2 cellular contexts compared by ENCODE assay signal in the genomic region with DNA sequence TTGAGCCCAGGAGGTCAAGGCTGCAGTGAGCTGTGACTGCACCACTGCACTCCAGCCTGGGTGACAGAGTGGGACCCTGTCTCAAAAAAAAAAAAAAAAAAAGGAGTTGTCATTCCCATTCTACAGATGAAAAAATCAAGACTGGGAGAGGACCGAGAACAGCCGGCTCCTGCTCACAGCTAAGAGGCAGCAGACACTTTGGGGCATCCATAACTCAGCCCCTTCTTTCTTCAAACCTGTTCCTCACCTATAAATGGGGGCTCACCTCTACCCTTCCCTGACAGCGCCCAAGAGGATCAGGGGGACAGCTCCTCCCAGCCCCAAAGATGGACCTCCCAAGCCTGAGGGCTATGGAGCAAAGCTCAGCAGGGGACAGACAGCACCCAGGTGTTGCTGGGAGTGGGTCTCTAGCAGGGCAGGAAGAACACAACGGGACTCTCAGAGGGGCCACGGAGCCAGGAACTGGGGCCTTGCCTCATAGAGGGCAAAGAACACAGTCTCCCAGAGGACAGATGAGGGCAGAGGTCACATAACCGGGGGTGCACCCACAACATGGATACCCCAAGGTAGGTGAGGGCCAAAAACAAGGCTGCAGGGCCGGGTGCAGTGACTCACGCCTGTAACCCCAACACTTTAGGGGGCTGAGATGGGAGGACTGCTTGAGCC.
TF ChIP-seq lines count a peak whose summit lies in the region.

No MANE protein-coding gene starts in this region.

TF ChIP-seq in K562, 482 proteins besides CTCF, POLR2A, EP300 and RAD21 (continues in another document):
- TF ChIP-seq, protein P1, sequence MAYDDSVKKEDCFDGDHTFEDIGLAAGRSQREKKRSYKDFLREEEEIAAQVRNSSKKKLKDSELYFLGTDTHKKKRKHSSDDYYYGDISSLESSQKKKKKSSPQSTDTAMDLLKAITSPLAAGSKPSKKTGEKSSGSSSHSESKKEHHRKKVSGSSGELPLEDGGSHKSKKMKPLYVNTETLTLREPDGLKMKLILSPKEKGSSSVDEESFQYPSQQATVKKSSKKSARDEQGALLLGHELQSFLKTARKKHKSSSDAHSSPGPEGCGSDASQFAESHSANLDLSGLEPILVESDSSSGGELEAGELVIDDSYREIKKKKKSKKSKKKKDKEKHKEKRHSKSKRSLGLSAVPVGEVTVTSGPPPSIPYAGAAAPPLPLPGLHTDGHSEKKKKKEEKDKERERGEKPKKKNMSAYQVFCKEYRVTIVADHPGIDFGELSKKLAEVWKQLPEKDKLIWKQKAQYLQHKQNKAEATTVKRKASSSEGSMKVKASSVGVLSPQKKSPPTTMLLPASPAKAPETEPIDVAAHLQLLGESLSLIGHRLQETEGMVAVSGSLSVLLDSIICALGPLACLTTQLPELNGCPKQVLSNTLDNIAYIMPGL (CRISPR knock-in tag; IDR thresholded peaks at IDR 0.05): no peak
- peak; percentile 71 for TF ChIP-seq RBM25 (IDR thresholded peaks at IDR 0.05; ENCODE audit: low read depth, low read length, severe bottlenecking)
- TF ChIP-seq, protein P2, sequence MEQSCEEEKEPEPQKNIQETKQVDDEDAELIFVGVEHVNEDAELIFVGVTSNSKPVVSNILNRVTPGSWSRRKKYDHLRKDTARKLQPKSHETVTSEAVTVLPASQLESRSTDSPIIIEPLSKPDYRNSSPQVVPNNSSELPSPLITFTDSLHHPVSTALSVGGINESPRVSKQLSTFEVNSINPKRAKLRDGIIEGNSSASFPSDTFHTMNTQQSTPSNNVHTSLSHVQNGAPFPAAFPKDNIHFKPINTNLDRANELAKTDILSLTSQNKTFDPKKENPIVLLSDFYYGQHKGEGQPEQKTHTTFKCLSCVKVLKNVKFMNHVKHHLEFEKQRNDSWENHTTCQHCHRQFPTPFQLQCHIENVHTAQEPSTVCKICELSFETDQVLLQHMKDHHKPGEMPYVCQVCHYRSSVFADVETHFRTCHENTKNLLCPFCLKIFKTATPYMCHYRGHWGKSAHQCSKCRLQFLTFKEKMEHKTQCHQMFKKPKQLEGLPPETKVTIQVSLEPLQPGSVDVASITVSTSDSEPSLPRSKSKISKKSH (CRISPR knock-in tag; IDR thresholded peaks at IDR 0.05): no peak
- no peak for TF ChIP-seq NFATC3 (IDR thresholded peaks at IDR 0.05)
- TF ChIP-seq, protein P3, sequence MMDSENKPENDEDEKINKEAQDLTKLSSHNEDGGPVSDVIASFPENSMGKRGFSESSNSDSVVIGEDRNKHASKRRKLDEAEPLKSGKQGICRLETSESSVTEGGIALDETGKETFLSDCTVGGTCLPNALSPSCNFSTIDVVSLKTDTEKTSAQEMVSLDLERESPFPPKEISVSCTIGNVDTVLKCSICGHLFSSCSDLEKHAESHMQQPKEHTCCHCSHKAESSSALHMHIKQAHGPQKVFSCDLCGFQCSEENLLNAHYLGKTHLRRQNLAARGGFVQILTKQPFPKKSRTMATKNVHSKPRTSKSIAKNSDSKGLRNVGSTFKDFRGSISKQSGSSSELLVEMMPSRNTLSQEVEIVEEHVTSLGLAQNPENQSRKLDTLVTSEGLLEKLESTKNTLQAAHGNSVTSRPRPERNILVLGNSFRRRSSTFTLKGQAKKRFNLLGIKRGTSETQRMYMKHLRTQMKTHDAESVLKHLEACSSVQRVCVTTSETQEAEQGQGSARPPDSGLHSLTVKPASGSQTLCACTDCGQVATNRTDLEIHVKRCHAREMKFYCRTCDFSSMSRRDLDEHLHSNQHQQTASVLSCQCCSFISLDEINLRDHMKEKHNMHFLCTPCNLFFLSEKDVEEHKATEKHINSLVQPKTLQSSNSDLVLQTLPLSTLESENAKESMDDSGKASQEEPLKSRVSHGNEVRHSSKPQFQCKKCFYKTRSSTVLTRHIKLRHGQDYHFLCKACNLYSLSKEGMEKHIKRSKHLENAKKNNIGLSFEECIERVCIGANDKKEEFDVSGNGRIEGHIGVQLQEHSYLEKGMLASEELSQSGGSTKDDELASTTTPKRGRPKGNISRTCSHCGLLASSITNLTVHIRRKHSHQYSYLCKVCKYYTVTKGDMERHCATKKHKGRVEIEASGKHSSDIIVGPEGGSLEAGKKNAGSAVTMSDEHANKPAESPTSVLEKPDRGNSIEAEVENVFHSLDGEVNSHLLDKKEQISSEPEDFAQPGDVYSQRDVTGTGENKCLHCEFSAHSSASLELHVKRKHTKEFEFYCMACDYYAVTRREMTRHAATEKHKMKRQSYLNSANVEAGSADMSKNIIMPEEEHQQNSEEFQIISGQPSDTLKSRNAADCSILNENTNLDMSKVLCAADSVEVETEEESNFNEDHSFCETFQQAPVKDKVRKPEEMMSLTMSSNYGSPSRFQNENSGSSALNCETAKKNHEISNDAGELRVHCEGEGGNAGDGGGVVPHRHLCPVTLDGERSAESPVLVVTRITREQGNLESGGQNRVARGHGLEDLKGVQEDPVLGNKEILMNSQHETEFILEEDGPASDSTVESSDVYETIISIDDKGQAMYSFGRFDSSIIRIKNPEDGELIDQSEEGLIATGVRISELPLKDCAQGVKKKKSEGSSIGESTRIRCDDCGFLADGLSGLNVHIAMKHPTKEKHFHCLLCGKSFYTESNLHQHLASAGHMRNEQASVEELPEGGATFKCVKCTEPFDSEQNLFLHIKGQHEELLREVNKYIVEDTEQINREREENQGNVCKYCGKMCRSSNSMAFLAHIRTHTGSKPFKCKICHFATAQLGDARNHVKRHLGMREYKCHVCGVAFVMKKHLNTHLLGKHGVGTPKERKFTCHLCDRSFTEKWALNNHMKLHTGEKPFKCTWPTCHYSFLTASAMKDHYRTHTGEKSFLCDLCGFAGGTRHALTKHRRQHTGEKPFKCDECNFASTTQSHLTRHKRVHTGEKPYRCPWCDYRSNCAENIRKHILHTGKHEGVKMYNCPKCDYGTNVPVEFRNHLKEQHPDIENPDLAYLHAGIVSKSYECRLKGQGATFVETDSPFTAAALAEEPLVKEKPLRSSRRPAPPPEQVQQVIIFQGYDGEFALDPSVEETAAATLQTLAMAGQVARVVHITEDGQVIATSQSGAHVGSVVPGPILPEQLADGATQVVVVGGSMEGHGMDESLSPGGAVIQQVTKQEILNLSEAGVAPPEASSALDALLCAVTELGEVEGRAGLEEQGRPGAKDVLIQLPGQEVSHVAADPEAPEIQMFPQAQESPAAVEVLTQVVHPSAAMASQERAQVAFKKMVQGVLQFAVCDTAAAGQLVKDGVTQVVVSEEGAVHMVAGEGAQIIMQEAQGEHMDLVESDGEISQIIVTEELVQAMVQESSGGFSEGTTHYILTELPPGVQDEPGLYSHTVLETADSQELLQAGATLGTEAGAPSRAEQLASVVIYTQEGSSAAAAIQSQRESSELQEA (IDR thresholded peaks at IDR 0.05; ENCODE audit: low read depth): no peak
- TF ChIP-seq, protein P4, sequence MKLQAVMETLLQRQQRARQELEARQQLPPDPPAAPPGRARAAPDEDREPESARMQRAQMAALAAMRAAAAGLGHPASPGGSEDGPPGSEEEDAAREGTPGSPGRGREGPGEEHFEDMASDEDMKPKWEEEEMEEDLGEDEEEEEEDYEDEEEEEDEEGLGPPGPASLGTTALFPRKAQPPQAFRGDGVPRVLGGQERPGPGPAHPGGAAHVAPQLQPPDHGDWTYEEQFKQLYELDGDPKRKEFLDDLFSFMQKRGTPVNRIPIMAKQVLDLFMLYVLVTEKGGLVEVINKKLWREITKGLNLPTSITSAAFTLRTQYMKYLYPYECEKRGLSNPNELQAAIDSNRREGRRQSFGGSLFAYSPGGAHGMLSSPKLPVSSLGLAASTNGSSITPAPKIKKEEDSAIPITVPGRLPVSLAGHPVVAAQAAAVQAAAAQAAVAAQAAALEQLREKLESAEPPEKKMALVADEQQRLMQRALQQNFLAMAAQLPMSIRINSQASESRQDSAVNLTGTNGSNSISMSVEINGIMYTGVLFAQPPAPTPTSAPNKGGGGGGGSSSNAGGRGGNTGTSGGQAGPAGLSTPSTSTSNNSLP (IDR thresholded peaks at IDR 0.05; ENCODE audit: borderline replicate concordance, low read depth, low read length): no peak
- TF ChIP-seq TAF15 (IDR thresholded peaks at IDR 0.05; ENCODE audit: low read depth, low read length): no peak
- TF ChIP-seq KDM1A (IDR thresholded peaks at IDR 0.05): peak; percentile 2 to 30; a peak in 1 of 4 replicates

TF ChIP-seq in WTC11, 78 proteins besides CTCF, POLR2A, EP300 and RAD21:
- TF ChIP-seq NFATC4 (CRISPR knock-in tag; IDR thresholded peaks at IDR 0.05) (no peak), PRRX2 (CRISPR knock-in tag; IDR thresholded peaks at IDR 0.05) (no peak), SOX15 (CRISPR knock-in tag; IDR thresholded peaks at IDR 0.05) (no peak)
